Comparison of ENCODE assay signal across 10 cellular contexts in the genomic region with DNA sequence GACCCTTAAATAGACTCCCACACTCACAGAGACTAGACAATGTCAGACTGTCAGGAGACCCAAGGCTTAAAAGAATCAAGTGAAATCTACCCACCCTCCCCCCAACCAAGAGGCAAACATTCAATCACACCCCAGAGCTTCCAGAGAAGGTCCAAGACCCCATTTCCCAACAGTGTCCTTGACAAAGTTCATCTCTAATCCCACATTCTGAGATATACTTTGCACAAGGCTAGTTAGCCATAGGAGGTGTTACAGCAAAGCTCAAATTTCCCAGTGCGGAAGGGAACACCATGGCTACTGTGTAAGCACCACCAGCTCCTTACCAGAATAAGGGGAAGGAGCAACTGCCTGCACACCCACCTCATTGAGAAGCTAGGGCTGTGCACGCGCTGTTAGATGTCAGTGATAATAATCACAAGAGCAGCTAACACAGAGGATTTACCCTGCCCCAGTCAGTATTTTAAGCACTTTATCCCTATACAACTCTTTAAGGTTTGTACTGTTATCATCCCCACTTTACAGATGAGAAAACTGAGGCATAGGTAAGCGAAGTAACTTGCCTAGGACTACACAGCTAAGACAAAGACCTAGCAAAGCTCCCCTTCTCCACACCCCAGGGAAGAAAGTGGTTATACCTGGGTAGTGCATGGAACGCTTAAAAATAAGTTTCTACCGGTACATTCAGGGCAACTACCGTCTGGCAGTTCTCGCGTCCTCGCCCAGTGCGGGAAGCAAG. TPM values are rescaled to one million over a fixed set of nuclear protein-coding genes. Genes with fewer than 3 reads are reported as not detected.
DNase-seq lines count a peak whose midpoint lies in the region; ATAC-seq and TF ChIP-seq lines count a peak whose summit lies in the region.
"Had no signal": no experiment of that assay in that cellular context is flagged by ENCODE, and none has a peak within 500 bp of the region (broad histone marks: within the 10 kb centered on the region; RNA-seq: fewer than 3 reads in every experiment).

No MANE protein-coding gene starts in this region.

- no peak overlapping the region for H4K8ac ChIP-seq in H9 (replicated peaks; ENCODE audit: insufficient read length, low read depth, low read length)

- H2BK5ac ChIP-seq in H9 (ENCODE audit: insufficient read length, low read length), result no peak overlapping the region

- H3K4me1 Mint-ChIP-seq in H9, result peaks cover 8 to 12% of the 10 kb centered on the region in 2 experiments
- peaks cover 7% of the 10 kb centered on the region for H3K4me1 Mint-ChIP-seq in activated CD8-positive, alpha-beta T cell treated with anti-CD3 and anti-CD28 coated beads for 36 hours (ENCODE audit: low read depth)

- H3K23me2 ChIP-seq in H9 (ENCODE audit: insufficient read length, low read depth, low read length, poor library complexity, severe bottlenecking), result no peaks in the 10 kb centered on the region

- no peak overlapping the region for H2BK12ac ChIP-seq in H9 (ENCODE audit: insufficient read length, low read depth, low read length)

- H2AFZ ChIP-seq in H9 (ENCODE audit: low read length) (no peak overlapping the region), smooth muscle cell (ENCODE audit: low read depth) (peak overlapping the region; percentile 98)

- no peaks in the 10 kb centered on the region for H3K79me1 ChIP-seq in H9 (ENCODE audit: insufficient read depth, low read depth, low read length, poor library complexity, severe bottlenecking)

- peak overlapping the region; percentile 72 to 82 for H3K4me3 Mint-ChIP-seq in H9
- peak overlapping the region; percentile 42 for H3K4me3 Mint-ChIP-seq in activated CD8-positive, alpha-beta T cell treated with anti-CD3 and anti-CD28 coated beads for 36 hours

- H3K27me3 ChIP-seq in H9 (ENCODE audit: insufficient read depth, low read length), result no peaks in the 10 kb centered on the region; the same call in 1 of the 2 replicates
- no peaks in the 10 kb centered on the region for H3K27me3 ChIP-seq in smooth muscle cell (ENCODE audit: low read depth)

- no peaks in the 10 kb centered on the region for H3K36me3 ChIP-seq in smooth muscle cell (ENCODE audit: low read depth)

- no peaks in the 10 kb centered on the region for H3K9me3 Mint-ChIP-seq in H9
- no peaks in the 10 kb centered on the region for H3K9me3 Mint-ChIP-seq in activated CD8-positive, alpha-beta T cell treated with anti-CD3 and anti-CD28 coated beads for 36 hours

- no peak overlapping the region for H4K5ac ChIP-seq in H9 (ENCODE audit: insufficient read length, low read depth, low read length)

- H3K9ac ChIP-seq in H9 (ENCODE audit: extremely low read depth, insufficient read length, low read length) (no peak overlapping the region), smooth muscle cell (ENCODE audit: low read depth) (no peak overlapping the region)

- H3K4me3 ChIP-seq in iPS-11a (ENCODE audit: low read depth, low read length) (peak overlapping the region; percentile 73), smooth muscle cell (peak overlapping the region; percentile 73)

- no peaks in the 10 kb centered on the region for H3K9me3 ChIP-seq in H9 (ENCODE audit: control insufficient read depth, low read depth, low read length)
- H3K9me3 ChIP-seq in smooth muscle cell (replicated peaks; ENCODE audit: low read depth), result no peaks in the 10 kb centered on the region

- H3K4me2 ChIP-seq in H9 (ENCODE audit: insufficient read depth, insufficient read length, low read length), result peak overlapping the region; percentile 47
- peak overlapping the region; percentile 97 for H3K4me2 ChIP-seq in smooth muscle cell

- no peak overlapping the region for H3K56ac ChIP-seq in H9 (ENCODE audit: insufficient read length, low read depth, low read length)

- H3K79me2 ChIP-seq in H9 (ENCODE audit: insufficient read depth, low read length), result no peaks in the 10 kb centered on the region
- no peaks in the 10 kb centered on the region for H3K79me2 ChIP-seq in smooth muscle cell (ENCODE audit: low read depth)

- intact Hi-C loops in activated CD8-positive, alpha-beta T cell treated with anti-CD3 and anti-CD28 coated beads for 36 hours (cut with micrococcal nuclease), result no loop called here

- H3K4ac ChIP-seq in H9 (ENCODE audit: low read depth, low read length), result no peak overlapping the region

- H2BK15ac ChIP-seq in H9 (ENCODE audit: low read depth, low read length), result no peak overlapping the region

- CTCF ChIA-PET in activated CD8-positive, alpha-beta T cell treated with anti-CD3 and anti-CD28 coated beads for 36 hours (lab: Charles Lee), result interaction anchor here (1.2 to 1.8 kb wide), 3 partner anchors 23 to 82 kb away, joined by 4 to 8 read pairs (median 5); no protein-coding TSS in a partner anchor

- H3K23ac ChIP-seq in H9 (ENCODE audit: insufficient read length, low read depth, low read length), result no peak overlapping the region

- no CpG with 5 or more reads among the region's 11 CpGs for whole genome bisulfite sequencing in H9 (ENCODE audit: extremely low coverage, insufficient read length, low lambda C conversion rate)
- WGBS in smooth muscle cell (ENCODE audit: low lambda C conversion rate), result 32% methylated on average over 11 of the region's 11 CpGs

- no peak overlapping the region for H3T11ph ChIP-seq in H9 (ENCODE audit: low read length)

- no peak overlapping the region for H4K91ac ChIP-seq in H9 (ENCODE audit: insufficient read length, low read depth, low read length)

- H3K14ac ChIP-seq in H9 (ENCODE audit: insufficient read depth, low read length), result no peak overlapping the region

- H2BK20ac ChIP-seq in H9 (ENCODE audit: low read depth, low read length, poor library complexity, severe bottlenecking), result no peak overlapping the region

- POLR2A ChIA-PET in activated CD8-positive, alpha-beta T cell treated with anti-CD3 and anti-CD28 coated beads for 36 hours (lab: Charles Lee), result no interaction called here

- H3K4me1 ChIP-seq in H9 (ENCODE audit: insufficient read depth, low read length) (no peaks in the 10 kb centered on the region), smooth muscle cell (ENCODE audit: low read depth) (peaks cover 3% of the 10 kb centered on the region)

- H3F3A ChIP-seq in smooth muscle cell (ENCODE audit: low read depth), result no peaks in the 10 kb centered on the region

- no peak for DNase-seq in H9
- DNase-seq in activated CD8-positive, alpha-beta T cell treated with anti-CD3 and anti-CD28 coated beads for 36 hours, result no peak
- DNase-seq in smooth muscle cell (lab: John Stamatoyannopoulos, UW; ENCODE audit: unreplicated experiment), result no peak
- no peak for DNase-seq in NCI-H2107 (lab: John Stamatoyannopoulos, UW)
- no peak for DNase-seq in AG08396 (ENCODE audit: low spot score)
- DNase-seq in globus pallidus (ENCODE audit: low spot score), result no peak
- DNase-seq: effector CD8-positive, alpha-beta T cell; NK-92 treated with Interleukin-12 subunit alpha and Interleukin-12 subunit beta, amount 100 ng/mL, for 24 hours had no signal

- no peak overlapping the region; a peak in 1 of 7 replicates for H3K27ac Mint-ChIP-seq in H9
- H3K27ac Mint-ChIP-seq in activated CD8-positive, alpha-beta T cell treated with anti-CD3 and anti-CD28 coated beads for 36 hours, result no peak overlapping the region

- H3K27ac ChIP-seq in H9 (ENCODE audit: insufficient read length, low read depth, low read length), result no peak overlapping the region
- no peak overlapping the region for H3K27ac ChIP-seq in smooth muscle cell (ENCODE audit: low read depth)

- no peak overlapping the region for H2AK5ac ChIP-seq in H9 (ENCODE audit: insufficient read length, low read length)

- peaks cover 0 to 5% (median 0%) of the 10 kb centered on the region in 3 experiments; a peak in 1 of 7 replicates for H3K36me3 Mint-ChIP-seq in H9 (ENCODE audit: insufficient read depth in 1 of 3, low read depth in 3 of 3)
- no peaks in the 10 kb centered on the region for H3K36me3 Mint-ChIP-seq in activated CD8-positive, alpha-beta T cell treated with anti-CD3 and anti-CD28 coated beads for 36 hours (ENCODE audit: low read depth)

- peaks cover 44% of the 10 kb centered on the region for H3K27me3 Mint-ChIP-seq in H9 (ENCODE audit: low read depth)
- peaks cover 54% of the 10 kb centered on the region for H3K27me3 Mint-ChIP-seq in activated CD8-positive, alpha-beta T cell treated with anti-CD3 and anti-CD28 coated beads for 36 hours

- ATAC-seq in activated CD8-positive, alpha-beta T cell treated with anti-CD3 and anti-CD28 coated beads for 36 hours, result no peak
- ATAC-seq in HG02678 (IDR thresholded peaks at IDR 0.05; ENCODE audit: unreplicated experiment), result no peak

- H3K18ac ChIP-seq in H9 (ENCODE audit: insufficient read length, low read depth, low read length), result no peak overlapping the region

- H4K20me1 ChIP-seq in H9 (ENCODE audit: control insufficient read depth, insufficient read depth, insufficient read length), result no peaks in the 10 kb centered on the region
- peaks cover 5% of the 10 kb centered on the region for H4K20me1 ChIP-seq in smooth muscle cell (ENCODE audit: low read depth)

- no peak for TF ChIP-seq CTCF in H9 (conservative IDR thresholded peaks at IDR 0.05)
- no peak for TF ChIP-seq CTCF in activated CD8-positive, alpha-beta T cell treated with anti-CD3 and anti-CD28 coated beads for 36 hours (IDR thresholded peaks at IDR 0.05)
- no peak for TF ChIP-seq CTCF in smooth muscle cell (IDR thresholded peaks at IDR 0.05; ENCODE audit: borderline replicate concordance, insufficient read depth, poor library complexity, severe bottlenecking)

- H2BK120ac ChIP-seq in H9 (ENCODE audit: low read depth, low read length, poor library complexity, severe bottlenecking), result no peak overlapping the region

RNA-seq across cellular contexts. Expression of a gene that starts 17.3 kb away (rescaled TPM):
- total RNA-seq in H9 (2021) (0.11 and 0.22 TPM in 2 replicates), smooth muscle cell (not detected in 2 replicates)
- total RNA-seq in activated CD8-positive, alpha-beta T cell treated with anti-CD3 and anti-CD28 coated beads for 36 hours, result not detected
- not detected in 2 replicates for polyA plus RNA-seq in smooth muscle cell
